In genomic region chr1:85459274-85459673, GRCh38 we compare ENCODE assay signal across 16 cellular contexts. TPM values are rescaled to one million over a fixed set of nuclear protein-coding genes. Genes with fewer than 3 reads are reported as not detected.
A peak's percentile ranks its signal among the peaks of the same experiment; 100 is the strongest.
DNase-seq lines count a peak whose midpoint lies in the region; ATAC-seq and TF ChIP-seq lines count a peak whose summit lies in the region.
"Had no signal": no experiment of that assay in that cellular context is flagged by ENCODE, and none has a peak within 500 bp of the region (broad histone marks: within the 10 kb centered on the region; RNA-seq: fewer than 3 reads in every experiment).

No MANE protein-coding gene starts in this region.

- peaks cover 39% of the 10 kb centered on the region for H3K36me3 Mint-ChIP-seq in Calu3 (ENCODE audit: insufficient read depth, unreplicated experiment)
- H3K36me3 Mint-ChIP-seq in stimulated activated naive B cell treated with anti-CD40 and anti-IgM and Interleukin-4, amounts not matched to agents 10 μg/mL and 1 μg/mL and 100 μg/mL, for 72 hours: peaks cover 0 to 2% of the 10 kb centered on the region in 2 donors
- H3K36me3 Mint-ChIP-seq: CD4-positive, CD25-positive, alpha-beta regulatory T cell had no signal

- DNase-seq in Calu3 (no peak), SK-N-SH (peak; percentile 16), hepatocyte (ENCODE audit: low spot score) (no peak), NCI-H1092 treated with DMSO at 0.1 percent for 48 hours (lab: John Stamatoyannopoulos, UW) (no peak), A172 (ENCODE audit: low spot score) (no peak), Peyer's patch (no peak)
- no peak for DNase-seq in stimulated activated naive B cell treated with anti-CD40 and anti-IgM and Interleukin-4, amounts not matched to agents 10 μg/mL and 1 μg/mL and 100 μg/mL, for 72 hours
- DNase-seq: CD4-positive, CD25-positive, alpha-beta regulatory T cell; DND-41; GDM1; MM.1S; NCI-H2029; NCI-H2171 treated with DMSO at 0.1 percent for 48 hours; NCI-H510A treated with DMSO at 0.1 percent for 48 hours had no signal

- H3K36me3 ChIP-seq in SK-N-SH (replicated peaks in 1 of 2; ENCODE audit: control insufficient read depth in 1 of 2, insufficient read depth in 2 of 2, low read length in 1 of 2) (peaks cover 0 to 4% of the 10 kb centered on the region in 2 experiments), hepatocyte (replicated peaks; ENCODE audit: insufficient read depth, low read depth) (no peaks in the 10 kb centered on the region), muscle layer of duodenum (ENCODE audit: control insufficient read depth in 1 of 2, insufficient read depth in 2 of 2, low read length in 2 of 2) (no peaks in the 10 kb centered on the region), Peyer's patch (no peaks in the 10 kb centered on the region)

- H3K4me2 ChIP-seq in SK-N-SH: peak overlapping the region; percentile 7; the same call in 1 of the 2 replicates
- no peak overlapping the region for H3K4me2 ChIP-seq in hepatocyte
- H3K4me2 ChIP-seq: KMS-11 had no signal

- H3F3A ChIP-seq in SK-N-SH (replicated peaks; ENCODE audit: insufficient read depth): peaks cover 10% of the 10 kb centered on the region

- peak overlapping the region; percentile 79 for H3K4me3 Mint-ChIP-seq in Calu3 (ENCODE audit: low read depth, unreplicated experiment)
- H3K4me3 Mint-ChIP-seq in stimulated activated naive B cell treated with anti-CD40 and anti-IgM and Interleukin-4, amounts not matched to agents 10 μg/mL and 1 μg/mL and 100 μg/mL, for 72 hours: no peak overlapping the region

- WGBS in SK-N-SH (ENCODE audit: low lambda C conversion rate): 15% methylated on average over 2 of the region's 2 CpGs
- WGBS in hepatocyte (ENCODE audit: low lambda C conversion rate, missing lambda C conversion rate): 34% methylated on average over 2 of the region's 2 CpGs

- H3K27ac ChIP-seq in SK-N-SH (ENCODE audit: low read depth in 2 of 2, low read length in 1 of 2) (peak overlapping the region; percentile 35 to 97), hepatocyte (peak overlapping the region; percentile 65), muscle layer of duodenum (ENCODE audit: low read length) (peak overlapping the region; percentile 13), Peyer's patch (no peak overlapping the region)
- H3K27ac ChIP-seq: KMS-11 had no signal

- intact Hi-C loops in Calu3 (cut with micrococcal nuclease; ENCODE audit: unreplicated experiment): no loop called here

- H2AFZ ChIP-seq in SK-N-SH (ENCODE audit: low read depth) (no peak overlapping the region), hepatocyte (no peak overlapping the region)

- H4K20me1 ChIP-seq in SK-N-SH (ENCODE audit: insufficient read depth): peaks cover 4% of the 10 kb centered on the region; the same call in 1 of the 2 replicates
- no peaks in the 10 kb centered on the region for H4K20me1 ChIP-seq in hepatocyte (ENCODE audit: insufficient read depth, poor library complexity, severe bottlenecking)

- peak overlapping the region; percentile 8; the same call in 1 of the 2 replicates for H3K9ac ChIP-seq in SK-N-SH
- H3K9ac ChIP-seq: KMS-11 had no signal

- no TSS peak for BruUV-seq in Calu3 (replicated peaks; lab: Mats Ljungman, UMichigan)

- H3K27me3 Mint-ChIP-seq in Calu3 (ENCODE audit: unreplicated experiment): no peaks in the 10 kb centered on the region
- peaks cover 29 to 45% of the 10 kb centered on the region in 2 donors for H3K27me3 Mint-ChIP-seq in stimulated activated naive B cell treated with anti-CD40 and anti-IgM and Interleukin-4, amounts not matched to agents 10 μg/mL and 1 μg/mL and 100 μg/mL, for 72 hours

- peaks cover 100% of the 10 kb centered on the region for H3K79me2 ChIP-seq in SK-N-SH (ENCODE audit: insufficient read depth)
- H3K79me2 ChIP-seq in hepatocyte: peaks cover 90% of the 10 kb centered on the region

- no peak for TF ChIP-seq POLR2A in Peyer's patch (IDR thresholded peaks at IDR 0.05)

- TF ChIP-seq RAD21 in SK-N-SH (IDR thresholded peaks at IDR 0.05; ENCODE audit: low read length): peak; percentile 7; the same call in 1 of the 2 replicates

- peaks cover 69% of the 10 kb centered on the region for H3K4me1 Mint-ChIP-seq in Calu3 (ENCODE audit: low read depth, unreplicated experiment)
- peaks cover 4% of the 10 kb centered on the region in 2 donors for H3K4me1 Mint-ChIP-seq in stimulated activated naive B cell treated with anti-CD40 and anti-IgM and Interleukin-4, amounts not matched to agents 10 μg/mL and 1 μg/mL and 100 μg/mL, for 72 hours

- TF ChIP-seq CTCF in Calu3 (IDR thresholded peaks at IDR 0.05; ENCODE audit: unreplicated experiment): no peak
- TF ChIP-seq CTCF in SK-N-SH (IDR thresholded peaks at IDR 0.05): no peak
- no peak for TF ChIP-seq CTCF in hepatocyte (IDR thresholded peaks at IDR 0.05; ENCODE audit: poor library complexity)
- TF ChIP-seq CTCF in Peyer's patch (IDR thresholded peaks at IDR 0.05): no peak

- no peaks in the 10 kb centered on the region for H3K27me3 ChIP-seq in SK-N-SH (ENCODE audit: insufficient read depth)
- H3K27me3 ChIP-seq in hepatocyte: no peaks in the 10 kb centered on the region
- peaks cover 3% of the 10 kb centered on the region for H3K27me3 ChIP-seq in muscle layer of duodenum (ENCODE audit: low read depth, low read length)
- H3K27me3 ChIP-seq in Peyer's patch: no peaks in the 10 kb centered on the region

- CTCF ChIA-PET in Calu3 (lab: Charles Lee): interaction anchor here (0.5 kb wide), 1 partner anchor 183 kb away, joined by 4 read pairs; the partner anchor contains the start of gene BCL10
- CTCF ChIA-PET in SK-N-SH (lab: Yijun Ruan, JAX): interaction anchor here (0.6 to 3.6 kb wide), 4 partner anchors 35 to 151 kb away, joined by 3 to 23 read pairs (median 4); no protein-coding TSS in a partner anchor

- H3K4me3 ChIP-seq in SK-N-SH (ENCODE audit: low read depth in 2 of 2, low read length in 1 of 2) (no peak overlapping the region), hepatocyte (no peak overlapping the region), muscle layer of duodenum (ENCODE audit: low read depth in 1 of 2, low read length in 2 of 2) (no peak overlapping the region), Peyer's patch (no peak overlapping the region)

- H3K9me2 ChIP-seq in SK-N-SH: no peaks in the 10 kb centered on the region
- H3K9me2 ChIP-seq in hepatocyte (replicated peaks; ENCODE audit: insufficient read depth): no peaks in the 10 kb centered on the region

- H3K4me1 ChIP-seq in SK-N-SH (ENCODE audit: control insufficient read depth in 1 of 2, insufficient read depth in 2 of 2, low read depth in 1 of 2, low read length in 1 of 2) (peaks cover 43 to 57% of the 10 kb centered on the region in 2 experiments), hepatocyte (ENCODE audit: insufficient read depth) (peaks cover 27% of the 10 kb centered on the region), muscle layer of duodenum (ENCODE audit: control insufficient read depth in 1 of 2, insufficient read depth in 2 of 2, low read length in 2 of 2) (peaks cover 11 to 18% of the 10 kb centered on the region in 2 donors), Peyer's patch (peaks cover 0 to 24% (median 0%) of the 10 kb centered on the region in 4 donors)

- H3K9me3 ChIP-seq in SK-N-SH (no peaks in the 10 kb centered on the region), hepatocyte (ENCODE audit: low read depth) (no peaks in the 10 kb centered on the region), muscle layer of duodenum (ENCODE audit: control insufficient read depth in 1 of 2, low read length in 2 of 2) (no peaks in the 10 kb centered on the region), Peyer's patch (no peaks in the 10 kb centered on the region)

- no peaks in the 10 kb centered on the region for H3K9me3 Mint-ChIP-seq in Calu3 (ENCODE audit: low read depth, unreplicated experiment)
- no peaks in the 10 kb centered on the region for H3K9me3 Mint-ChIP-seq in stimulated activated naive B cell treated with anti-CD40 and anti-IgM and Interleukin-4, amounts not matched to agents 10 μg/mL and 1 μg/mL and 100 μg/mL, for 72 hours
- H3K9me3 Mint-ChIP-seq: CD4-positive, CD25-positive, alpha-beta regulatory T cell had no signal

- peak; percentile 14 to 90; a peak in 2 of 4 replicates for TF ChIP-seq EP300 in SK-N-SH (IDR thresholded peaks at IDR 0.05; ENCODE audit: borderline replicate concordance in 1 of 2, low read depth in 1 of 2, low read length in 1 of 2)

- no peak for ATAC-seq in stimulated activated naive B cell treated with anti-CD40 and anti-IgM and Interleukin-4, amounts not matched to agents 10 μg/mL and 1 μg/mL and 100 μg/mL, for 72 hours (replicated peaks)

- H3K27ac Mint-ChIP-seq in Calu3 (ENCODE audit: unreplicated experiment): peak overlapping the region; percentile 74
- no peak overlapping the region for H3K27ac Mint-ChIP-seq in stimulated activated naive B cell treated with anti-CD40 and anti-IgM and Interleukin-4, amounts not matched to agents 10 μg/mL and 1 μg/mL and 100 μg/mL, for 72 hours
- H3K27ac Mint-ChIP-seq: CD4-positive, CD25-positive, alpha-beta regulatory T cell had no signal

- POLR2A ChIA-PET in SK-N-SH (lab: Yijun Ruan, JAX): no interaction called here

TF ChIP-seq in SK-N-SH, 30 proteins besides CTCF, POLR2A, EP300 and RAD21 (continues in another document):
- TF ChIP-seq NRF1 (IDR thresholded peaks at IDR 0.05; ENCODE audit: low read depth, low read length) (no peak), TCF12 (IDR thresholded peaks at IDR 0.05) (peak; percentile 77), PBX3 (IDR thresholded peaks at IDR 0.05) (peak; percentile 58), FOXJ3 (CRISPR knock-in tag; IDR thresholded peaks at IDR 0.05) (0 out of 2 replicates have a peak, but pooled peaks have one; percentile 27), CHD2 (IDR thresholded peaks at IDR 0.05; ENCODE audit: low read length, partially characterized antibody) (peak; percentile 34), NFIC (IDR thresholded peaks at IDR 0.05; ENCODE audit: borderline replicate concordance) (0 out of 2 replicates have a peak, but pooled peaks have one; percentile 8), POLR2AphosphoS5 (IDR thresholded peaks at IDR 0.05; ENCODE audit: low read depth, low read length) (0 out of 2 replicates have a peak, but pooled peaks have one; percentile 7), YY1 (IDR thresholded peaks at IDR 0.05; ENCODE audit: low read depth) (no peak)

RNA-seq across cellular contexts. Expression of gene DDAH1, which starts 5.7 kb away (rescaled TPM):
- total RNA-seq in Calu3 (2022) (84.1 and 98.7 TPM in 2 replicates), hepatocyte (49.8 and 55.8 TPM in 2 replicates), Peyer's patch (10 to 100 TPM; 40.8 to 60.2 (median 51.2) TPM)
- polyA plus RNA-seq in SK-N-SH (2012; rRNA removed) (64.3 and 80.2 TPM in 2 replicates), hepatocyte (17.2 and 19.5 TPM in 2 replicates)
- polyA plus RNA-seq in SK-N-SH (2012; cell fraction: cytosol; rRNA removed): 71.3 and 82.7 TPM in 2 replicates
- polyA plus RNA-seq in SK-N-SH (2012; cell fraction: nucleus; rRNA removed): 37.6 and 47.8 TPM in 2 replicates
- total RNA-seq in A172 (2014; rRNA removed; shearing (Covaris generic)): 19.0 and 20.7 TPM in 2 replicates
- polyA plus RNA-seq: CD4-positive, CD25-positive, alpha-beta regulatory T cell had no signal

Comparison
In these comparisons a context has a peak if more than half of its experiments do, and no peak if none do; other contexts are left out.
1. H3K27ac ChIP-seq: peak in SK-N-SH (2 of 2), hepatocyte (single experiment) and muscle layer of duodenum (single experiment); none in Peyer's patch (0 of 4).